ENCODE assay signal across 1 cellular context in genomic region chrX:13646154-13646549, GRCh38.
TF ChIP-seq lines count a peak whose summit lies in the region.

No MANE protein-coding gene starts in this region.

TF ChIP-seq in HepG2, 621 proteins besides CTCF, POLR2A, EP300 and RAD21:
- TF ChIP-seq STAG1 (CRISPR knock-in tag; IDR thresholded peaks at IDR 0.05) (peak; percentile 48), ZNF138 (CRISPR knock-in tag; IDR thresholded peaks at IDR 0.05; ENCODE audit: low read depth) (no peak), ATF4 (CRISPR knock-in tag; IDR thresholded peaks at IDR 0.05) (0 out of 4 replicates have a peak, but pooled peaks of 1 of the 2 experiments have one; percentile 34), SMC3 (IDR thresholded peaks at IDR 0.05; ENCODE audit: low read length) (peak; percentile 45)
